8 cellular contexts compared by ENCODE assay signal in genomic region chr17:67246648-67247415, GRCh38. TPM values are rescaled to one million over a fixed set of nuclear protein-coding genes. Genes with fewer than 3 reads are reported as not detected.
A peak's percentile ranks its signal among the peaks of the same experiment; 100 is the strongest.
DNase-seq lines count a peak whose midpoint lies in the region; ATAC-seq and TF ChIP-seq lines count a peak whose summit lies in the region.

No MANE protein-coding gene starts in this region.

- H3K4me3 Mint-ChIP-seq in stimulated activated naive CD8-positive, alpha-beta T cell treated with anti-CD3 and anti-CD28 coated beads, Interleukin-15, Interleukin-2, amounts not matched to agents 100 ng/mL and 50 ng/mL, for 24 hours = peak overlapping the region; percentile 77

- H2AFZ ChIP-seq in PC-9 = peak overlapping the region; percentile 95

- in situ Hi-C loops in astrocyte of the cerebellum (cut with HindIII; ENCODE audit: low sequenced_read_pairs) = no loop called here

- peak overlapping the region; percentile 65 for H3K27ac ChIP-seq in PC-9

- TF ChIP-seq CTCF in PC-9 (conservative IDR thresholded peaks at IDR 0.05) (no peak), astrocyte of the cerebellum (IDR thresholded peaks at IDR 0.05; ENCODE audit: low read depth, low read length, missing control alignments) (no peak)

- peaks cover 20% of the 10 kb centered on the region for H3F3A ChIP-seq in PC-9 (ENCODE audit: insufficient read depth, low read depth)

- intact Hi-C loops in PC-9 (cut with micrococcal nuclease; ENCODE audit: unreplicated experiment) = loop anchor here (5.0 kb wide), 1 partner anchor 120 kb away; the partner anchor contains the start of gene PSMD12

- no peaks in the 10 kb centered on the region for H3K36me3 ChIP-seq in PC-9 (ENCODE audit: low read depth)

- H3K4me3 ChIP-seq in PC-9 = peak overlapping the region; percentile 99
- peak overlapping the region; percentile 73 for H3K4me3 ChIP-seq in astrocyte of the cerebellum (ENCODE audit: low read depth, low read length)

- DNase-seq in NCI-H82 (lab: John Stamatoyannopoulos, UW) (peak; percentile 36), NCI-H82 treated with DMSO at 0.1 percent for 48 hours (lab: John Stamatoyannopoulos, UW; ENCODE audit: unreplicated experiment) (no peak), PC-9 (peak; percentile 83 to 94), astrocyte of the cerebellum (ENCODE audit: low read depth) (no peak), kidney tubule cell (ENCODE audit: low spot score) (peak; percentile 95), occipital lobe (lab: John Stamatoyannopoulos, UW) (no peak)

- H3K4me1 Mint-ChIP-seq in stimulated activated naive CD8-positive, alpha-beta T cell treated with anti-CD3 and anti-CD28 coated beads, Interleukin-15, Interleukin-2, amounts not matched to agents 100 ng/mL and 50 ng/mL, for 24 hours (ENCODE audit: low read depth) = peaks cover 34% of the 10 kb centered on the region

- no TSS peak for BruUV-seq in PC-9 (replicated peaks; lab: Mats Ljungman, UMichigan)

- peaks cover 27% of the 10 kb centered on the region for H3K4me1 ChIP-seq in PC-9 (replicated peaks; ENCODE audit: insufficient read depth)

- no peak overlapping the region for H3K27ac Mint-ChIP-seq in stimulated activated naive CD8-positive, alpha-beta T cell treated with anti-CD3 and anti-CD28 coated beads, Interleukin-15, Interleukin-2, amounts not matched to agents 100 ng/mL and 50 ng/mL, for 24 hours

- H4K20me1 ChIP-seq in PC-9 (ENCODE audit: insufficient read depth) = no peaks in the 10 kb centered on the region; the same call in none of the 2 replicates

- peak; percentile 50 for ATAC-seq in HG02623 (IDR thresholded peaks at IDR 0.05; ENCODE audit: unreplicated experiment)

- H3K27me3 Mint-ChIP-seq in stimulated activated naive CD8-positive, alpha-beta T cell treated with anti-CD3 and anti-CD28 coated beads, Interleukin-15, Interleukin-2, amounts not matched to agents 100 ng/mL and 50 ng/mL, for 24 hours = peaks cover 8% of the 10 kb centered on the region

- H3K9me3 ChIP-seq in PC-9 (ENCODE audit: insufficient read depth, low read depth) = no peaks in the 10 kb centered on the region

- no peaks in the 10 kb centered on the region for H3K9me3 Mint-ChIP-seq in stimulated activated naive CD8-positive, alpha-beta T cell treated with anti-CD3 and anti-CD28 coated beads, Interleukin-15, Interleukin-2, amounts not matched to agents 100 ng/mL and 50 ng/mL, for 24 hours

- CTCF ChIA-PET in PC-9 (lab: Charles Lee) = interaction anchor here (0.6 kb wide), 1 partner anchor 25 kb away, joined by 3 read pairs; no protein-coding TSS in a partner anchor

- POLR2A ChIA-PET in PC-9 (lab: Charles Lee; ENCODE audit: unreplicated experiment) = interaction anchor here (0.6 kb wide), 1 partner anchor 300 kb away, joined by 3 read pairs; no protein-coding TSS in a partner anchor

- H3K27me3 ChIP-seq in PC-9 (ENCODE audit: insufficient read depth, low read depth) = no peaks in the 10 kb centered on the region

- H3K36me3 Mint-ChIP-seq in stimulated activated naive CD8-positive, alpha-beta T cell treated with anti-CD3 and anti-CD28 coated beads, Interleukin-15, Interleukin-2, amounts not matched to agents 100 ng/mL and 50 ng/mL, for 24 hours (ENCODE audit: low read depth) = peaks cover 15% of the 10 kb centered on the region

- H3K4me2 ChIP-seq in PC-9 = peak overlapping the region; percentile 93

- no peaks in the 10 kb centered on the region for H3K9me2 ChIP-seq in PC-9 (ENCODE audit: insufficient read depth)

- peaks cover 29% of the 10 kb centered on the region for H3K79me2 ChIP-seq in PC-9 (ENCODE audit: low read depth)

RNA-seq across cellular contexts. Expression of gene HELZ, which starts 1.8 kb away (rescaled TPM):
- total RNA-seq in PC-9 (2021) = 35.1 and 38.0 TPM in 2 replicates
- total RNA-seq in occipital lobe = 58.0 TPM

Comparison
In these comparisons a context has a peak if more than half of its experiments do, and no peak if none do; other contexts are left out.
1. DNase-seq: peak in NCI-H82 (single experiment), PC-9 (2 of 2) and kidney tubule cell (single experiment); none in NCI-H82 treated with DMSO at 0.1 percent for 48 hours (single experiment), astrocyte of the cerebellum (single experiment) and occipital lobe (single experiment).